26 cellular contexts compared by ENCODE assay signal in genomic region chr13:98198683-98199082, GRCh38. TPM values are rescaled to one million over a fixed set of nuclear protein-coding genes. Genes with fewer than 3 reads are reported as not detected.
"Had no signal": no experiment of that assay in that cellular context is flagged by ENCODE, and none has a peak within 500 bp of the region (broad histone marks: within the 10 kb centered on the region; RNA-seq: fewer than 3 reads in every experiment).

No MANE protein-coding gene starts in this region.

- H3K36me3 Mint-ChIP-seq: activated naive CD4-positive, alpha-beta T cell treated with anti-CD3 and anti-CD28 coated beads, Interleukin-2, amount 50 U/mL, for 72 hours had no signal

- H3K9me3 ChIP-seq: ascending aorta, body of pancreas had no signal

- H3K4me1 Mint-ChIP-seq: activated B cell treated with CpG ODN at 0.5 μM for 24 hours; activated CD4-positive, alpha-beta T cell treated with anti-CD3 and anti-CD28 coated beads, Interleukin-2, amount 10 ng/mL, durations not matched to agents 24 days and 14 days; activated naive CD8-positive, alpha-beta T cell treated with anti-CD3 and anti-CD28 coated beads, Interleukin-2, amount 50 U/mL, for 24 hours; T-helper 17 cell had no signal

- H3K27ac Mint-ChIP-seq: activated B cell treated with CpG ODN at 0.5 μM for 24 hours; activated CD4-positive, alpha-beta T cell treated with anti-CD3 and anti-CD28 coated beads, Interleukin-2, amount 10 ng/mL, durations not matched to agents 24 days and 14 days; activated naive CD8-positive, alpha-beta T cell treated with anti-CD3 and anti-CD28 coated beads, Interleukin-2, amount 50 U/mL, for 24 hours; T-helper 17 cell had no signal

- H3K36me3 ChIP-seq: ascending aorta had no signal

- H3K4me3 ChIP-seq: ascending aorta, body of pancreas had no signal

- H3K4me1 ChIP-seq: ascending aorta had no signal

- H3K4me3 Mint-ChIP-seq: activated B cell treated with CpG ODN at 0.5 μM for 24 hours; activated CD4-positive, alpha-beta T cell treated with anti-CD3 and anti-CD28 coated beads, Interleukin-2, amount 10 ng/mL, durations not matched to agents 24 days and 14 days; activated naive CD8-positive, alpha-beta T cell treated with anti-CD3 and anti-CD28 coated beads, Interleukin-2, amount 50 U/mL, for 24 hours; activated T-cell treated with anti-CD3 and anti-CD28 coated beads, Interleukin-2, amount 50 U/mL, for 4 hours; T-helper 17 cell had no signal

- DNase-seq: activated B cell treated with CpG ODN at 0.5 μM for 24 hours; activated CD4-positive, alpha-beta T cell treated with anti-CD3 and anti-CD28 coated beads for 1 hour; activated CD4-positive, alpha-beta T cell treated with anti-CD3 and anti-CD28 coated beads, Interleukin-2, amount 10 ng/mL, durations not matched to agents 24 days and 14 days; activated CD4-positive, alpha-beta T cell treated with anti-CD3 and anti-CD28 coated beads, Interleukin-2, amount 50 U/mL, for 48 hours; activated CD8-positive, alpha-beta memory T cell treated with anti-CD3 and anti-CD28 coated beads for 24 hours; activated effector memory CD4-positive, alpha-beta T cell treated with anti-CD3 and anti-CD28 coated beads, Interleukin-2, amount 50 U/mL, for 16 hours; activated naive CD4-positive, alpha-beta T cell treated with Interleukin-2 at 50 U/mL for 16 hours; activated naive CD8-positive, alpha-beta T cell treated with anti-CD3 and anti-CD28 coated beads, Interleukin-2, amount 50 U/mL, for 24 hours; activated T-cell treated with anti-CD3 and anti-CD28 coated beads, Interleukin-2, amount 50 U/mL, for 4 hours; amniotic stem cell; body of pancreas; central memory CD4-positive, alpha-beta T cell; NCI-H2171; NCI-H226; NCI-H526; NCI-H82; SIG-M5; T-helper 17 cell; T-helper 9 cell had no signal

- H3K9me3 Mint-ChIP-seq: activated B cell treated with CpG ODN at 0.5 μM for 24 hours; activated CD4-positive, alpha-beta T cell treated with anti-CD3 and anti-CD28 coated beads, Interleukin-2, amount 10 ng/mL, durations not matched to agents 24 days and 14 days; activated naive CD8-positive, alpha-beta T cell treated with anti-CD3 and anti-CD28 coated beads, Interleukin-2, amount 50 U/mL, for 24 hours; activated T-cell treated with anti-CD3 and anti-CD28 coated beads, Interleukin-2, amount 50 U/mL, for 4 hours had no signal

- H3K27ac ChIP-seq: ascending aorta had no signal

- H3K27me3 Mint-ChIP-seq: activated CD4-positive, alpha-beta T cell treated with anti-CD3 and anti-CD28 coated beads, Interleukin-2, amount 10 ng/mL, durations not matched to agents 24 days and 14 days had no signal

- ATAC-seq: activated naive CD4-positive, alpha-beta T cell treated with anti-CD3 and anti-CD28 coated beads, Interleukin-2, amount 50 U/mL, for 72 hours; activated naive CD8-positive, alpha-beta T cell treated with anti-CD3 and anti-CD28 coated beads, Interleukin-2, amount 50 U/mL, for 24 hours; activated T-cell treated with anti-CD3 and anti-CD28 coated beads, Interleukin-2, amount 50 U/mL, for 4 hours; body of pancreas; T-helper 17 cell had no signal

- H3K27me3 ChIP-seq: ascending aorta, body of pancreas had no signal

RNA-seq across cellular contexts. Expression of gene RNF113B, which starts 21.6 kb away (rescaled TPM):
- total RNA-seq: activated B cell treated with CpG ODN at 0.5 μM for 24 hours; activated CD4-positive, alpha-beta T cell treated with anti-CD3 and anti-CD28 coated beads, Interleukin-2, amount 10 ng/mL, durations not matched to agents 24 days and 14 days; activated naive CD4-positive, alpha-beta T cell treated with anti-CD3 and anti-CD28 coated beads, Interleukin-2, amount 50 U/mL, for 72 hours; activated T-cell treated with anti-CD3 and anti-CD28 coated beads, Interleukin-2, amount 50 U/mL, for 4 hours; ascending aorta; body of pancreas; bronchial epithelial cell; MCF 10A; NCI-H460; OCI-LY7; RPMI7951; T-helper 17 cell had no signal

RNA-seq across cellular contexts. Expression of gene FARP1, which starts 55.8 kb away (rescaled TPM):
- total RNA-seq: OCI-LY7 had no signal
